In the genomic region with DNA sequence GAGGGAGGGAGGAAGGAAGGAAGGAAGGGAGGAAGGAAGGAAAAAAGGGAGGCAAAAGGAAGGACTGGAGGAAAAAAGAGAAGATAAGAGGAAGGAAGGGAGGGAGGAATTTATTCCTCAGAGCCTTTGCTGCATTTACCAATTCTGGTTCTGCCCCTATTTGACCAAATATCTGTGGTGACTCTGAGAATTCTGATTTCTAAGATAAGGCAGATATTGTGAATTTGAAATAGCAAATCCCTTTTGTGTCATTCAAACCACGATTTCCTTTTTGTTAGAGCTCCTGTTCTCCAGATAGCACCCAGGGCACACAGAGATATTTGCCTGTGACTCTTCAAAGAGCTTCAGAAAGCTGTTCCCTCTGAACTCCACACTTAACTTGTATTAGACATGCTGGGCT, we compare ENCODE assay signal across 29 cellular contexts.
"Had no signal": no experiment of that assay in that cellular context is flagged by ENCODE, and none has a peak within 500 bp of the region (broad histone marks: within the 10 kb centered on the region; RNA-seq: fewer than 3 reads in every experiment).

No MANE protein-coding gene starts in this region.

- H3K27me3 ChIP-seq: adrenal gland, ascending aorta, esophagus muscularis mucosa, foreskin keratinocyte, heart right ventricle, left lung, pancreas, sigmoid colon, suprapubic skin, tibial artery had no signal

- H3K4me1 ChIP-seq: adrenal gland, ascending aorta, foreskin keratinocyte, heart right ventricle, lower lobe of right lung, pancreas, prostate gland, suprapubic skin, tibial artery had no signal

- ATAC-seq: activated T-cell treated with anti-CD3 and anti-CD28 coated beads, Interleukin-2, amount 50 U/mL, for 72 hours; foreskin keratinocyte; heart right ventricle; left lung; lower lobe of right lung; pancreas; stimulated activated memory B cell treated with anti-CD40 and anti-IgM and Interleukin-4, amounts not matched to agents 10 μg/mL and 1 μg/mL and 100 μg/mL, for 72 hours had no signal

- DNase-seq: activated CD4-positive, alpha-beta T cell treated with anti-CD3 and anti-CD28 coated beads for 4 hours; activated CD4-positive, alpha-beta T cell treated with anti-CD3 and anti-CD28 coated beads, Interleukin-2, amount 50 U/mL, for 4 hours; activated effector memory CD4-positive, alpha-beta T cell treated with Interleukin-2 at 50 U/mL for 16 hours; activated naive CD4-positive, alpha-beta T cell treated with Interleukin-2 at 50 U/mL for 16 hours; activated T-cell treated with anti-CD3 and anti-CD28 coated beads for 4 hours; activated T-cell treated with anti-CD3 and anti-CD28 coated beads, Interleukin-2, amount 50 U/mL, for 72 hours; adrenal gland; caudate nucleus; foreskin keratinocyte; heart right ventricle; left lung; lower lobe of right lung; mesendoderm; nephron progenitor cell; nucleus accumbens; pancreas; retina; sigmoid colon; stimulated activated CD4-positive, alpha-beta T cell treated with anti-CD3 and anti-CD28 coated beads, Interleukin-1b, Interleukin-23, amount 100 ng/mL, for 48 hours; stimulated activated CD4-positive, alpha-beta T cell treated with anti-CD3 and anti-CD28 coated beads, Interleukin-4, amount 100 ng/mL, for 4 hours; stimulated activated CD8-positive, alpha-beta memory T cell treated with anti-CD3 and anti-CD28 coated beads, Interleukin-4, amount 100 ng/mL, for 48 hours; tibial artery had no signal

- H3K4me3 ChIP-seq: adrenal gland, ascending aorta, esophagus muscularis mucosa, heart right ventricle, left lung, lower lobe of right lung, pancreas, prostate gland, sigmoid colon, smooth muscle cell, suprapubic skin, tibial artery had no signal

- FAIRE-seq: islet of Langerhans, pancreas had no signal

- H3K9me3 ChIP-seq: adrenal gland, lower lobe of right lung, pancreas, prostate gland, suprapubic skin had no signal

- H3K4me2 ChIP-seq: smooth muscle cell had no signal

- H3K27ac ChIP-seq: adrenal gland, ascending aorta, esophagus muscularis mucosa, foreskin keratinocyte, heart right ventricle, left lung, lower lobe of right lung, pancreas, prostate gland, sigmoid colon, suprapubic skin, tibial artery had no signal

- H3K36me3 ChIP-seq: adrenal gland, pancreas, prostate gland had no signal
